10 cellular contexts compared by ENCODE assay signal in genomic region chr10:103765981-103766380, GRCh38.
DNase-seq lines count a peak whose midpoint lies in the region; ATAC-seq and TF ChIP-seq lines count a peak whose summit lies in the region.
"Had no signal": no experiment of that assay in that cellular context is flagged by ENCODE, and none has a peak within 500 bp of the region (broad histone marks: within the 10 kb centered on the region; RNA-seq: fewer than 3 reads in every experiment).

No MANE protein-coding gene starts in this region.

- intact Hi-C loops in activated CD4-positive, alpha-beta memory T cell treated with anti-CD3 and anti-CD28 coated beads for 36 hours (cut with micrococcal nuclease), result loop anchor here (5.0 kb wide), 2 partner anchors 36 to 74 kb away; no protein-coding TSS in a partner anchor
- intact Hi-C loops in A673 (cut with micrococcal nuclease; ENCODE audit: unreplicated experiment), result no loop called here
- intact Hi-C loops in posterior vena cava (cut with DNase I), result no loop called here
- intact Hi-C loops in head of caudate nucleus (cut with DNase I), result no loop called here

- TF ChIP-seq CTCF in A673 (conservative IDR thresholded peaks at IDR 0.05; ENCODE audit: low read depth, low read length), result no peak

- peaks cover 57% of the 10 kb centered on the region for H3K4me1 Mint-ChIP-seq in activated CD4-positive, alpha-beta memory T cell treated with anti-CD3 and anti-CD28 coated beads for 36 hours (ENCODE audit: low read depth)

- POLR2A ChIA-PET in activated CD4-positive, alpha-beta memory T cell treated with anti-CD3 and anti-CD28 coated beads for 36 hours (lab: Charles Lee), result interaction anchor here (1.0 kb wide), 1 partner anchor 19 kb away, joined by 3 read pairs; no protein-coding TSS in a partner anchor
- POLR2A ChIA-PET in A673 (lab: Charles Lee; ENCODE audit: low non-redundant PET), result no interaction called here

- no peaks in the 10 kb centered on the region for H3K36me3 ChIP-seq in effector memory CD4-positive, alpha-beta T cell (ENCODE audit: control insufficient read depth, insufficient read depth, low read length)
- no peaks in the 10 kb centered on the region for H3K36me3 ChIP-seq in A673 (ENCODE audit: insufficient read depth, low read length, poor library complexity, severe bottlenecking)
- H3K36me3 ChIP-seq: colonic mucosa had no signal

- H3K4me3 ChIP-seq in effector memory CD4-positive, alpha-beta T cell (ENCODE audit: insufficient read depth, low read depth, low read length, poor library complexity, severe bottlenecking), result peak overlapping the region; percentile 10
- no peak overlapping the region for H3K4me3 ChIP-seq in A673 (ENCODE audit: low read depth, low read length, poor library complexity, severe bottlenecking)
- H3K4me3 ChIP-seq: colonic mucosa had no signal

- H3K9me3 Mint-ChIP-seq in activated CD4-positive, alpha-beta memory T cell treated with anti-CD3 and anti-CD28 coated beads for 36 hours, result no peaks in the 10 kb centered on the region

- no peak for ATAC-seq in GM18517 (IDR thresholded peaks at IDR 0.05; ENCODE audit: unreplicated experiment)

- H3K36me3 Mint-ChIP-seq in activated CD4-positive, alpha-beta memory T cell treated with anti-CD3 and anti-CD28 coated beads for 36 hours, result no peaks in the 10 kb centered on the region

- CTCF ChIA-PET in activated CD4-positive, alpha-beta memory T cell treated with anti-CD3 and anti-CD28 coated beads for 36 hours (lab: Charles Lee), result interaction anchor here (1.0 to 4.5 kb wide), 4 partner anchors 10 to 81 kb away, joined by 3 to 61 read pairs (median 4); no protein-coding TSS in a partner anchor
- CTCF ChIA-PET in A673 (lab: Charles Lee), result no interaction called here

- DNase-seq in M059J (ENCODE audit: low read depth) (peak; percentile 57), A673 (ENCODE audit: low spot score) (no peak), posterior vena cava (ENCODE audit: low spot score) (no peak), head of caudate nucleus (no peak)
- peak; percentile 89 for DNase-seq in activated CD4-positive, alpha-beta memory T cell treated with anti-CD3 and anti-CD28 coated beads for 36 hours
- peak; percentile 56 to 67 (median 59) for DNase-seq in effector memory CD4-positive, alpha-beta T cell
- peak; percentile 45 for DNase-seq in stimulated activated CD8-positive, alpha-beta memory T cell treated with anti-CD3 and anti-CD28 coated beads, Interleukin-12 subunit alpha, Interleukin-12 subunit beta, amount 100 ng/mL, for 4 hours (ENCODE audit: low read depth)
- DNase-seq: colonic mucosa, NCI-H1436 had no signal

- BruUV-seq in A673 (replicated peaks; lab: Mats Ljungman, UMichigan), result no TSS peak

- peak overlapping the region; percentile 15 for H3K27ac Mint-ChIP-seq in activated CD4-positive, alpha-beta memory T cell treated with anti-CD3 and anti-CD28 coated beads for 36 hours

- no peaks in the 10 kb centered on the region for H3K9me3 ChIP-seq in effector memory CD4-positive, alpha-beta T cell (ENCODE audit: control insufficient read depth, low read length)
- H3K9me3 ChIP-seq in A673 (ENCODE audit: low read depth, low read length, poor library complexity, severe bottlenecking), result no peaks in the 10 kb centered on the region
- H3K9me3 ChIP-seq: colonic mucosa had no signal

- no peaks in the 10 kb centered on the region for H3K27me3 Mint-ChIP-seq in activated CD4-positive, alpha-beta memory T cell treated with anti-CD3 and anti-CD28 coated beads for 36 hours

- H3K27ac ChIP-seq in effector memory CD4-positive, alpha-beta T cell (ENCODE audit: insufficient read depth, low read length, poor library complexity, severe bottlenecking), result no peak overlapping the region
- no peak overlapping the region for H3K27ac ChIP-seq in A673 (ENCODE audit: low read depth, low read length, poor library complexity, severe bottlenecking)
- H3K27ac ChIP-seq: colonic mucosa had no signal

- H3K4me3 Mint-ChIP-seq in activated CD4-positive, alpha-beta memory T cell treated with anti-CD3 and anti-CD28 coated beads for 36 hours, result no peak overlapping the region

- no peaks in the 10 kb centered on the region for H3K27me3 ChIP-seq in effector memory CD4-positive, alpha-beta T cell (replicated peaks; ENCODE audit: control insufficient read depth, insufficient read depth, low read length, poor library complexity, severe bottlenecking)
- no peaks in the 10 kb centered on the region for H3K27me3 ChIP-seq in A673 (replicated peaks; ENCODE audit: insufficient read depth, low read depth, low read length, poor library complexity)
- H3K27me3 ChIP-seq: colonic mucosa had no signal

- H3K4me1 ChIP-seq in effector memory CD4-positive, alpha-beta T cell (ENCODE audit: control insufficient read depth, insufficient read depth, low read length, poor library complexity, severe bottlenecking), result peaks cover 42% of the 10 kb centered on the region
- H3K4me1 ChIP-seq in A673 (ENCODE audit: insufficient read depth, low read length, poor library complexity, severe bottlenecking), result peaks cover 24% of the 10 kb centered on the region
- H3K4me1 ChIP-seq: colonic mucosa had no signal

Comparison
In these comparisons a context has a peak if more than half of its experiments do, and no peak if none do; other contexts are left out.
1. DNase-seq: peak in M059J (single experiment), activated CD4-positive, alpha-beta memory T cell treated with anti-CD3 and anti-CD28 coated beads for 36 hours (single experiment), effector memory CD4-positive, alpha-beta T cell (3 of 3) and stimulated activated CD8-positive, alpha-beta memory T cell treated with anti-CD3 and anti-CD28 coated beads, Interleukin-12 subunit alpha, Interleukin-12 subunit beta, amount 100 ng/mL, for 4 hours (single experiment); none in A673 (single experiment), posterior vena cava (single experiment) and head of caudate nucleus (0 of 42).